Comparison of ENCODE assay signal across 1 cellular context in the genomic region with DNA sequence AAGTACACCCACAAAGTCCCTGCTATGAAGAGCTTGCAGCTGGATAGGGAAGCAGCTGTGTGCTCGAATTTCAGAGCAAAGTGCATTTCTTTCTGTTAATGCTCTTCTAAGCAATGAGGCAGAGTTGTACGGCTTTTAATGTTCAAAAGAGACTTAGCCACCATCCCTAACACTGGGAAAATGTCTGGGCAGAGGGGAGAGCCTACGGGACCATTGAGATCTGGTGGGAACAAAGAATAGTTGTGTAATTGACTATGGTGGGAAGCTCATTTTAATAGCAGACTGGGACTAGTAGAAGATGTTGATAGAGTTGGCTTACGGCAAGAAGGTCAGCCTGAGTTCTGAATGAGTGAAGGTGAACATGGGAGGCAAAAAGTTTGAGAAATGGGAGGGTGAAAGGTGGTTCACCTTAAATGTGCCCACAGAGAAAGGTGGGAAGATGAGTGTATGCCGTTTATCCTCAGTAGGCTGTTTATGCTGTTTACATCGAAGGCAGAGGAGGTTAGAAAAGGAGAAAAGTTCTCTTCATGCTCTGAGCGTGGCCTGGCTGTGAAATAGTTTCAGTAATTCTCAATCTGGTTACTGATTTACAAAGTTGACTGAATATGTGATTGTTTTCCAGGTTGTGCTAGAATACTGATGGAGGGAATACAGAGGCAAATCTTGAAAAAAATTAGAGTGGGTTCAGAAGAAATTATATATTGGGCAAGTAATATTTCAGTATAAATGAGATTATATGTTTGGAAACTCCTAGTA.
TF ChIP-seq lines count a peak whose summit lies in the region.

No MANE protein-coding gene starts in this region.

TF ChIP-seq in HepG2, 621 proteins besides CTCF, POLR2A, EP300 and RAD21 (continued from another document and continues in another):
- TF ChIP-seq ZBTB40 (IDR thresholded peaks at IDR 0.05) (no peak), ZBTB40 (CRISPR knock-in tag; IDR thresholded peaks at IDR 0.05) (no peak), AHR (CRISPR knock-in tag; IDR thresholded peaks at IDR 0.05) (no peak), HOXA7 (CRISPR knock-in tag; IDR thresholded peaks at IDR 0.05) (no peak), NAIF1 (CRISPR knock-in tag; IDR thresholded peaks at IDR 0.05; ENCODE audit: borderline replicate concordance) (0 out of 2 replicates have a peak, but pooled peaks have one; percentile 35), ZMYM4 (CRISPR knock-in tag; IDR thresholded peaks at IDR 0.05) (peak; percentile 66), TFDP2 (CRISPR knock-in tag; IDR thresholded peaks at IDR 0.05) (no peak), ZSCAN20 (CRISPR knock-in tag; IDR thresholded peaks at IDR 0.05; ENCODE audit: borderline replicate concordance) (no peak), ZNF672 (CRISPR knock-in tag; IDR thresholded peaks at IDR 0.05) (no peak), RBM22 (optimal IDR thresholded peaks at IDR 0.05; ENCODE audit: low read length) (no peak), ZNF431 (CRISPR knock-in tag; IDR thresholded peaks at IDR 0.05; ENCODE audit: borderline replicate concordance, low read depth) (no peak), ZNF839 (CRISPR knock-in tag; IDR thresholded peaks at IDR 0.05; ENCODE audit: borderline replicate concordance) (no peak), ZC3H4 (CRISPR knock-in tag; IDR thresholded peaks at IDR 0.05; ENCODE audit: borderline replicate concordance) (no peak), ZNF615 (CRISPR knock-in tag; IDR thresholded peaks at IDR 0.05; ENCODE audit: borderline replicate concordance) (no peak), HNRNPH1 (optimal IDR thresholded peaks at IDR 0.05; ENCODE audit: low read depth, low read length) (no peak), ZNF550 (CRISPR knock-in tag; IDR thresholded peaks at IDR 0.05; ENCODE audit: borderline replicate concordance) (no peak), ZNF33A (CRISPR knock-in tag; IDR thresholded peaks at IDR 0.05; ENCODE audit: borderline replicate concordance) (no peak), HNRNPUL1 (IDR thresholded peaks at IDR 0.05; ENCODE audit: low read depth, low read length) (no peak), TRIM22 (IDR thresholded peaks at IDR 0.05) (no peak), KLF11 (CRISPR knock-in tag; IDR thresholded peaks at IDR 0.05) (no peak), MLX (CRISPR knock-in tag; IDR thresholded peaks at IDR 0.05) (no peak), PTBP1 (IDR thresholded peaks at IDR 0.05; ENCODE audit: low read depth, low read length, poor library complexity, severe bottlenecking) (no peak), ZBED4 (CRISPR knock-in tag; IDR thresholded peaks at IDR 0.05; ENCODE audit: borderline replicate concordance) (no peak), CHD2 (IDR thresholded peaks at IDR 0.05; ENCODE audit: low read depth, low read length) (no peak), PAWR (CRISPR knock-in tag; IDR thresholded peaks at IDR 0.05; ENCODE audit: borderline replicate concordance) (no peak), NR2C2 (CRISPR knock-in tag; IDR thresholded peaks at IDR 0.05; ENCODE audit: borderline replicate concordance) (no peak), HNF4G (IDR thresholded peaks at IDR 0.05; ENCODE audit: borderline replicate concordance, low read depth, low read length) (0 out of 2 replicates have a peak, but pooled peaks have one; percentile 21), HNF4G (CRISPR knock-in tag; IDR thresholded peaks at IDR 0.05; ENCODE audit: borderline replicate concordance, low read depth) (no peak), HOXA3 (CRISPR knock-in tag; IDR thresholded peaks at IDR 0.05) (0 out of 2 replicates have a peak, but pooled peaks have one; percentile 20), ZNF607 (CRISPR knock-in tag; IDR thresholded peaks at IDR 0.05; ENCODE audit: borderline replicate concordance) (peak; percentile 54; the same call in 1 of the 2 replicates), FOXJ3 (CRISPR knock-in tag; IDR thresholded peaks at IDR 0.05; ENCODE audit: borderline replicate concordance) (0 out of 2 replicates have a peak, but pooled peaks have one; percentile 24), SSRP1 (CRISPR knock-in tag; IDR thresholded peaks at IDR 0.05) (no peak), PLRG1 (conservative IDR thresholded peaks at IDR 0.05) (no peak), ZNF354B (CRISPR knock-in tag; IDR thresholded peaks at IDR 0.05) (no peak), ZNF713 (CRISPR knock-in tag; IDR thresholded peaks at IDR 0.05) (no peak), CCAR2 (optimal IDR thresholded peaks at IDR 0.05; ENCODE audit: low read depth, low read length) (no peak)
- TF ChIP-seq, protein P1, sequence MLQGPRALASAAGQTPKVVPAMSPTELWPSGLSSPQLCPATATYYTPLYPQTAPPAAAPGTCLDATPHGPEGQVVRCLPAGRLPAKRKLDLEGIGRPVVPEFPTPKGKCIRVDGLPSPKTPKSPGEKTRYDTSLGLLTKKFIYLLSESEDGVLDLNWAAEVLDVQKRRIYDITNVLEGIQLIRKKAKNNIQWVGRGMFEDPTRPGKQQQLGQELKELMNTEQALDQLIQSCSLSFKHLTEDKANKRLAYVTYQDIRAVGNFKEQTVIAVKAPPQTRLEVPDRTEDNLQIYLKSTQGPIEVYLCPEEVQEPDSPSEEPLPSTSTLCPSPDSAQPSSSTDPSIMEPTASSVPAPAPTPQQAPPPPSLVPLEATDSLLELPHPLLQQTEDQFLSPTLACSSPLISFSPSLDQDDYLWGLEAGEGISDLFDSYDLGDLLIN (CRISPR knock-in tag; IDR thresholded peaks at IDR 0.05; ENCODE audit: borderline replicate concordance) = no peak
- TF ChIP-seq, protein P2, sequence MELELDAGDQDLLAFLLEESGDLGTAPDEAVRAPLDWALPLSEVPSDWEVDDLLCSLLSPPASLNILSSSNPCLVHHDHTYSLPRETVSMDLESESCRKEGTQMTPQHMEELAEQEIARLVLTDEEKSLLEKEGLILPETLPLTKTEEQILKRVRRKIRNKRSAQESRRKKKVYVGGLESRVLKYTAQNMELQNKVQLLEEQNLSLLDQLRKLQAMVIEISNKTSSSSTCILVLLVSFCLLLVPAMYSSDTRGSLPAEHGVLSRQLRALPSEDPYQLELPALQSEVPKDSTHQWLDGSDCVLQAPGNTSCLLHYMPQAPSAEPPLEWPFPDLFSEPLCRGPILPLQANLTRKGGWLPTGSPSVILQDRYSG (CRISPR knock-in tag; IDR thresholded peaks at IDR 0.05) = no peak
- TF ChIP-seq, protein P3, sequence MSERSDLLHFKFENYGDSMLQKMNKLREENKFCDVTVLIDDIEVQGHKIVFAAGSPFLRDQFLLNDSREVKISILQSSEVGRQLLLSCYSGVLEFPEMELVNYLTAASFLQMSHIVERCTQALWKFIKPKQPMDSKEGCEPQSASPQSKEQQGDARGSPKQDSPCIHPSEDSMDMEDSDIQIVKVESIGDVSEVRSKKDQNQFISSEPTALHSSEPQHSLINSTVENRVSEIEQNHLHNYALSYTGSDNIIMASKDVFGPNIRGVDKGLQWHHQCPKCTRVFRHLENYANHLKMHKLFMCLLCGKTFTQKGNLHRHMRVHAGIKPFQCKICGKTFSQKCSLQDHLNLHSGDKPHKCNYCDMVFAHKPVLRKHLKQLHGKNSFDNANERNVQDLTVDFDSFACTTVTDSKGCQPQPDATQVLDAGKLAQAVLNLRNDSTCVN (CRISPR knock-in tag; IDR thresholded peaks at IDR 0.05; ENCODE audit: borderline replicate concordance) = no peak
